21 cellular contexts compared by ENCODE assay signal in the genomic region with DNA sequence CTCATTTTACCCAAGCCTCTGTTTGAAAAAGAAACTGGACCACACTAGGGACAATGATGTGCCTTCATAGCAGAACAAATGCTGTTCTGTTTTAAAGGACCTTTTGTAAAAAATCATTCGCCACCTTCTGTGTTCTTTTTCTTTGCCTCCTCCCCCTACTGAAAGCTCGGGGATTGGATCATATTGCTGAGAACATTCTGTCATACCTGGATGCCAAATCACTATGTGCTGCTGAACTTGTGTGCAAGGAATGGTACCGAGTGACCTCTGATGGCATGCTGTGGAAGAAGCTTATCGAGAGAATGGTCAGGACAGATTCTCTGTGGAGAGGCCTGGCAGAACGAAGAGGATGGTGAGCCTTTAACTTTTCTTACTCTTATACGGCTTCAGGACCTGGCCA.
"Had no signal": no experiment of that assay in that cellular context is flagged by ENCODE, and none has a peak within 500 bp of the region (broad histone marks: within the 10 kb centered on the region; RNA-seq: fewer than 3 reads in every experiment).

No MANE protein-coding gene starts in this region.

- H3K27me3 ChIP-seq: spleen, tibial nerve had no signal

- ATAC-seq: activated CD8-positive, alpha-beta memory T cell treated with anti-CD3 and anti-CD28 coated beads, Interleukin-2, amount 10 ng/mL, durations not matched to agents 7 days and 5 days; effector memory CD8-positive, alpha-beta T cell; esophagus mucosa; left colon; lower lobe of right lung; naive thymus-derived CD4-positive, alpha-beta T cell; stimulated activated naive CD8-positive, alpha-beta T cell treated with anti-CD3 and anti-CD28 coated beads, Interleukin-15, Interleukin-2, amounts not matched to agents 100 U/mL and 50 U/mL, for 24 hours had no signal

- H3K27ac ChIP-seq: lower lobe of right lung, spleen, tibial nerve had no signal

- H3K4me3 ChIP-seq: lower lobe of right lung, spleen, tibial nerve had no signal

- H3K9me3 ChIP-seq: lower lobe of right lung, spleen, tibial nerve had no signal

- H3K4me1 ChIP-seq: lower lobe of right lung, spleen, tibial nerve had no signal

- DNase-seq: activated B cell treated with CpG ODN at 0.5 μM for 24 hours; activated CD4-positive, alpha-beta memory T cell treated with anti-CD3 and anti-CD28 coated beads, Interleukin-2, amount 10 ng/mL, durations not matched to agents 7 days and 5 days; activated CD4-positive, alpha-beta T cell treated with anti-CD3 and anti-CD28 coated beads for 4 hours; activated CD8-positive, alpha-beta memory T cell treated with anti-CD3 and anti-CD28 coated beads, Interleukin-2, amount 10 ng/mL, durations not matched to agents 7 days and 5 days; activated effector memory CD4-positive, alpha-beta T cell treated with anti-CD3 and anti-CD28 coated beads, Interleukin-2, amount 50 U/mL, for 16 hours; activated naive CD4-positive, alpha-beta T cell treated with anti-CD3 and anti-CD28 coated beads, Interleukin-2, amount 10 ng/mL, durations not matched to agents 7 days and 5 days; activated T-cell treated with anti-CD3 and anti-CD28 coated beads for 4 hours; dermis blood vessel endothelial cell; effector memory CD8-positive, alpha-beta T cell; foreskin melanocyte; left colon; lower lobe of right lung; naive thymus-derived CD4-positive, alpha-beta T cell; occipital lobe; retina; spleen; stimulated activated CD4-positive, alpha-beta T cell treated with anti-CD3 and anti-CD28 coated beads, Interleukin-4, amount 100 ng/mL, for 4 hours; stimulated activated naive CD8-positive, alpha-beta T cell treated with anti-CD3 and anti-CD28 coated beads, Interleukin-15, Interleukin-2, amounts not matched to agents 100 U/mL and 50 U/mL, for 24 hours; T1000 had no signal
